In genomic region chr16:67185866-67186134, GRCh38 we compare ENCODE assay signal across 1 cellular context.
TF ChIP-seq lines count a peak whose summit lies in the region.

No MANE protein-coding gene starts in this region.

TF ChIP-seq in HCT116, 20 proteins besides CTCF, POLR2A, EP300 and RAD21 (continued from another document):
- no peak for TF ChIP-seq REST (IDR thresholded peaks at IDR 0.05; ENCODE audit: low read depth)
- no peak for TF ChIP-seq ZFX (IDR thresholded peaks at IDR 0.05)
- no peak for TF ChIP-seq SRF (IDR thresholded peaks at IDR 0.05; ENCODE audit: low read depth)
- no peak for TF ChIP-seq EGR1 (IDR thresholded peaks at IDR 0.05; ENCODE audit: low read depth)
- no peak for TF ChIP-seq ZBTB33 (IDR thresholded peaks at IDR 0.05; ENCODE audit: extremely low read depth, insufficient replicate concordance, low read length)
- TF ChIP-seq MAX (IDR thresholded peaks at IDR 0.05) = no peak
- TF ChIP-seq JUND (IDR thresholded peaks at IDR 0.05) = no peak
- TF ChIP-seq YY1 (IDR thresholded peaks at IDR 0.05; ENCODE audit: extremely low read depth, insufficient replicate concordance, low read depth, low read length) = no peak
- TF ChIP-seq SP1 (IDR thresholded peaks at IDR 0.05; ENCODE audit: low read depth) = no peak
TF ChIP-seq in HCT116: peak in this region for 0.
